22 cellular contexts compared by ENCODE assay signal in genomic region chr3:151192545-151192944, GRCh38. TPM values are rescaled to one million over a fixed set of nuclear protein-coding genes. Genes with fewer than 3 reads are reported as not detected.
A peak's percentile ranks its signal among the peaks of the same experiment; 100 is the strongest.
DNase-seq lines count a peak whose midpoint lies in the region; ATAC-seq and TF ChIP-seq lines count a peak whose summit lies in the region.
"Had no signal": no experiment of that assay in that cellular context is flagged by ENCODE, and none has a peak within 500 bp of the region (broad histone marks: within the 10 kb centered on the region; RNA-seq: fewer than 3 reads in every experiment).

No MANE protein-coding gene starts in this region.

- peak overlapping the region; percentile 43 for H3K27ac Mint-ChIP-seq in activated CD8-positive, alpha-beta T cell treated with anti-CD3 and anti-CD28 coated beads for 36 hours
- no peak overlapping the region for H3K27ac Mint-ChIP-seq in activated CD8-positive, alpha-beta T cell treated with anti-CD3 and anti-CD28 coated beads, Interleukin-2, amount 10 ng/mL, durations not matched to agents 7 days and 5 days
- peak overlapping the region in 1 of 2 donors; percentile 17 for H3K27ac Mint-ChIP-seq in natural killer cell treated with Interleukin-12 subunit alpha and Interleukin-12 subunit beta and Interleukin-15 and Interleukin-18, amount 100 ng/mL, for 72 hours
- H3K27ac Mint-ChIP-seq in natural killer cell = no peak overlapping the region
- H3K27ac Mint-ChIP-seq in activated T-helper 2 cell treated with anti-CD3 and anti-CD28 coated beads, Interferon-gamma antibody, Interleukin-2, Interleukin-4, amounts not matched to agents 10 μg/mL and 5 μg/mL and 100 μg/mL, durations not matched to agents 14 hours and 24 hours and 36 hours = peak overlapping the region; percentile 7
- H3K27ac Mint-ChIP-seq: CD4-positive, alpha-beta T cell; H9 had no signal

- H3K27me3 Mint-ChIP-seq in activated CD8-positive, alpha-beta T cell treated with anti-CD3 and anti-CD28 coated beads for 36 hours = no peaks in the 10 kb centered on the region
- no peaks in the 10 kb centered on the region for H3K27me3 Mint-ChIP-seq in activated CD8-positive, alpha-beta T cell treated with anti-CD3 and anti-CD28 coated beads, Interleukin-2, amount 10 ng/mL, durations not matched to agents 7 days and 5 days (ENCODE audit: low read depth)
- no peaks in the 10 kb centered on the region for H3K27me3 Mint-ChIP-seq in natural killer cell treated with Interleukin-12 subunit alpha and Interleukin-12 subunit beta and Interleukin-15 and Interleukin-18, amount 100 ng/mL, for 72 hours
- no peaks in the 10 kb centered on the region for H3K27me3 Mint-ChIP-seq in natural killer cell (ENCODE audit: low read depth in 2 of 2)
- no peaks in the 10 kb centered on the region for H3K27me3 Mint-ChIP-seq in activated T-helper 2 cell treated with anti-CD3 and anti-CD28 coated beads, Interferon-gamma antibody, Interleukin-2, Interleukin-4, amounts not matched to agents 10 μg/mL and 5 μg/mL and 100 μg/mL, durations not matched to agents 14 hours and 24 hours and 36 hours (ENCODE audit: low read depth)
- H3K27me3 Mint-ChIP-seq: CD4-positive, alpha-beta T cell had no signal

- intact Hi-C loops in activated CD8-positive, alpha-beta T cell treated with anti-CD3 and anti-CD28 coated beads for 36 hours (cut with micrococcal nuclease) = no loop called here
- intact Hi-C loops in natural killer cell (cut with micrococcal nuclease) = no loop called here
- intact Hi-C loops in activated T-helper 2 cell treated with anti-CD3 and anti-CD28 coated beads, Interferon-gamma antibody, Interleukin-2, Interleukin-4, amounts not matched to agents 10 μg/mL and 5 μg/mL and 100 μg/mL, durations not matched to agents 14 hours and 24 hours and 36 hours (cut with micrococcal nuclease) = loop anchor here (5.0 kb wide), 1 partner anchor 35 kb away; no protein-coding TSS in a partner anchor

- peaks cover 68% of the 10 kb centered on the region for H3K4me1 Mint-ChIP-seq in activated CD8-positive, alpha-beta T cell treated with anti-CD3 and anti-CD28 coated beads for 36 hours (ENCODE audit: low read depth)
- peaks cover 32% of the 10 kb centered on the region for H3K4me1 Mint-ChIP-seq in activated CD8-positive, alpha-beta T cell treated with anti-CD3 and anti-CD28 coated beads, Interleukin-2, amount 10 ng/mL, durations not matched to agents 7 days and 5 days (ENCODE audit: low read depth)
- peaks cover 2 to 33% of the 10 kb centered on the region in 2 donors for H3K4me1 Mint-ChIP-seq in natural killer cell treated with Interleukin-12 subunit alpha and Interleukin-12 subunit beta and Interleukin-15 and Interleukin-18, amount 100 ng/mL, for 72 hours (ENCODE audit: low read depth in 2 of 2)
- no peaks in the 10 kb centered on the region for H3K4me1 Mint-ChIP-seq in natural killer cell
- peaks cover 43% of the 10 kb centered on the region for H3K4me1 Mint-ChIP-seq in activated T-helper 2 cell treated with anti-CD3 and anti-CD28 coated beads, Interferon-gamma antibody, Interleukin-2, Interleukin-4, amounts not matched to agents 10 μg/mL and 5 μg/mL and 100 μg/mL, durations not matched to agents 14 hours and 24 hours and 36 hours (ENCODE audit: low read depth)
- H3K4me1 Mint-ChIP-seq: H9 had no signal

- ATAC-seq in activated CD8-positive, alpha-beta T cell treated with anti-CD3 and anti-CD28 coated beads for 36 hours = no peak
- no peak for ATAC-seq in activated CD8-positive, alpha-beta T cell treated with anti-CD3 and anti-CD28 coated beads, Interleukin-2, amount 10 ng/mL, durations not matched to agents 7 days and 5 days
- no peak for ATAC-seq in natural killer cell treated with Interleukin-12 subunit alpha and Interleukin-12 subunit beta and Interleukin-15 and Interleukin-18, amount 100 ng/mL, for 72 hours
- no peak for ATAC-seq in natural killer cell
- ATAC-seq: PC-3 had no signal

- peaks cover 15% of the 10 kb centered on the region for H3K9me3 Mint-ChIP-seq in activated CD8-positive, alpha-beta T cell treated with anti-CD3 and anti-CD28 coated beads for 36 hours
- H3K9me3 Mint-ChIP-seq in activated CD8-positive, alpha-beta T cell treated with anti-CD3 and anti-CD28 coated beads, Interleukin-2, amount 10 ng/mL, durations not matched to agents 7 days and 5 days (ENCODE audit: insufficient read depth) = peaks cover 22% of the 10 kb centered on the region
- H3K9me3 Mint-ChIP-seq in natural killer cell treated with Interleukin-12 subunit alpha and Interleukin-12 subunit beta and Interleukin-15 and Interleukin-18, amount 100 ng/mL, for 72 hours = no peaks in the 10 kb centered on the region
- no peaks in the 10 kb centered on the region for H3K9me3 Mint-ChIP-seq in natural killer cell
- H3K9me3 Mint-ChIP-seq in activated T-helper 2 cell treated with anti-CD3 and anti-CD28 coated beads, Interferon-gamma antibody, Interleukin-2, Interleukin-4, amounts not matched to agents 10 μg/mL and 5 μg/mL and 100 μg/mL, durations not matched to agents 14 hours and 24 hours and 36 hours = peaks cover 22% of the 10 kb centered on the region
- H3K9me3 Mint-ChIP-seq: CD4-positive, alpha-beta T cell; H9 had no signal

- no peak for TF ChIP-seq CTCF in activated CD8-positive, alpha-beta T cell treated with anti-CD3 and anti-CD28 coated beads for 36 hours (IDR thresholded peaks at IDR 0.05)
- TF ChIP-seq CTCF in natural killer cell (IDR thresholded peaks at IDR 0.05) = no peak

- CTCF ChIA-PET in activated CD8-positive, alpha-beta T cell treated with anti-CD3 and anti-CD28 coated beads for 36 hours (lab: Charles Lee) = interaction anchor here (0.6 to 1.6 kb wide), 6 partner anchors 9 to 25 kb away, joined by 3 to 4 read pairs (median 3); no protein-coding TSS in a partner anchor
- CTCF ChIA-PET in activated CD8-positive, alpha-beta T cell treated with anti-CD3 and anti-CD28 coated beads, Interleukin-2, amount 10 ng/mL, durations not matched to agents 7 days and 5 days (lab: Charles Lee) = interaction anchor here (0.7 kb wide), 1 partner anchor 18 kb away, joined by 3 read pairs; no protein-coding TSS in a partner anchor

- DNase-seq in activated CD8-positive, alpha-beta T cell treated with anti-CD3 and anti-CD28 coated beads for 36 hours = no peak
- no peak for DNase-seq in activated CD8-positive, alpha-beta T cell treated with anti-CD3 and anti-CD28 coated beads, Interleukin-2, amount 10 ng/mL, durations not matched to agents 7 days and 5 days
- no peak for DNase-seq in natural killer cell treated with Interleukin-12 subunit alpha and Interleukin-12 subunit beta and Interleukin-15 and Interleukin-18, amount 100 ng/mL, for 72 hours (ENCODE audit: low spot score)
- no peak for DNase-seq in natural killer cell
- DNase-seq in activated T-helper 2 cell treated with anti-CD3 and anti-CD28 coated beads, Interferon-gamma antibody, Interleukin-2, Interleukin-4, amounts not matched to agents 10 μg/mL and 5 μg/mL and 100 μg/mL, durations not matched to agents 14 hours and 24 hours and 36 hours (ENCODE audit: low spot score) = no peak
- DNase-seq in COLO668 (lab: John Stamatoyannopoulos, UW; ENCODE audit: unreplicated experiment) = no peak
- no peak for DNase-seq in cerebellum (ENCODE audit: low spot score)
- DNase-seq: AML-193; CD4-positive, alpha-beta T cell; COR-L47; DMS53; GM23248; H9; MM.1S; NCI-H2029; NCI-H446 treated with DMSO at 0.1 percent for 48 hours; NCI-H526; NCI-H82; NK-92 treated with Interleukin-12 subunit alpha and Interleukin-12 subunit beta, amount 100 ng/mL, for 24 hours; PC-3 had no signal

- H3K36me3 Mint-ChIP-seq in activated CD8-positive, alpha-beta T cell treated with anti-CD3 and anti-CD28 coated beads for 36 hours (ENCODE audit: low read depth) = peaks cover 50% of the 10 kb centered on the region
- H3K36me3 Mint-ChIP-seq in activated CD8-positive, alpha-beta T cell treated with anti-CD3 and anti-CD28 coated beads, Interleukin-2, amount 10 ng/mL, durations not matched to agents 7 days and 5 days (ENCODE audit: low read depth) = peaks cover 40% of the 10 kb centered on the region
- H3K36me3 Mint-ChIP-seq in natural killer cell treated with Interleukin-12 subunit alpha and Interleukin-12 subunit beta and Interleukin-15 and Interleukin-18, amount 100 ng/mL, for 72 hours = peaks cover 6% of the 10 kb centered on the region
- no peaks in the 10 kb centered on the region for H3K36me3 Mint-ChIP-seq in natural killer cell
- H3K36me3 Mint-ChIP-seq in activated T-helper 2 cell treated with anti-CD3 and anti-CD28 coated beads, Interferon-gamma antibody, Interleukin-2, Interleukin-4, amounts not matched to agents 10 μg/mL and 5 μg/mL and 100 μg/mL, durations not matched to agents 14 hours and 24 hours and 36 hours (ENCODE audit: low read depth) = peaks cover 66% of the 10 kb centered on the region

- POLR2A ChIA-PET in activated CD8-positive, alpha-beta T cell treated with anti-CD3 and anti-CD28 coated beads for 36 hours (lab: Charles Lee) = interaction anchor here (0.6 to 4.2 kb wide), 5 partner anchors 9 to 35 kb away, joined by 3 to 25 read pairs (median 3); partner anchors contain the start of gene GPR171
- POLR2A ChIA-PET in activated CD8-positive, alpha-beta T cell treated with anti-CD3 and anti-CD28 coated beads, Interleukin-2, amount 10 ng/mL, durations not matched to agents 7 days and 5 days (lab: Charles Lee) = no interaction called here

- no peak overlapping the region for H3K4me3 Mint-ChIP-seq in activated CD8-positive, alpha-beta T cell treated with anti-CD3 and anti-CD28 coated beads for 36 hours
- H3K4me3 Mint-ChIP-seq in activated CD8-positive, alpha-beta T cell treated with anti-CD3 and anti-CD28 coated beads, Interleukin-2, amount 10 ng/mL, durations not matched to agents 7 days and 5 days = no peak overlapping the region
- H3K4me3 Mint-ChIP-seq in natural killer cell treated with Interleukin-12 subunit alpha and Interleukin-12 subunit beta and Interleukin-15 and Interleukin-18, amount 100 ng/mL, for 72 hours = peak overlapping the region; percentile 24
- no peak overlapping the region for H3K4me3 Mint-ChIP-seq in natural killer cell
- no peak overlapping the region for H3K4me3 Mint-ChIP-seq in activated T-helper 2 cell treated with anti-CD3 and anti-CD28 coated beads, Interferon-gamma antibody, Interleukin-2, Interleukin-4, amounts not matched to agents 10 μg/mL and 5 μg/mL and 100 μg/mL, durations not matched to agents 14 hours and 24 hours and 36 hours (ENCODE audit: low read depth)
- H3K4me3 Mint-ChIP-seq: CD4-positive, alpha-beta T cell; H9 had no signal

RNA-seq across cellular contexts. Expression of gene GPR171, which starts 10.5 kb away (rescaled TPM):
- 100 to 1,000 TPM in 1 of 2 experiments, 10 to 100 TPM in 1; 91.8 to 101 TPM for total RNA-seq in activated CD8-positive, alpha-beta T cell treated with anti-CD3 and anti-CD28 coated beads for 36 hours
- 100 to 1,000 TPM; 115 to 124 TPM for total RNA-seq in activated CD8-positive, alpha-beta T cell treated with anti-CD3 and anti-CD28 coated beads, Interleukin-2, amount 10 ng/mL, durations not matched to agents 7 days and 5 days
- 10 to 100 TPM; 21.3 to 66.1 TPM for total RNA-seq in natural killer cell treated with Interleukin-12 subunit alpha and Interleukin-12 subunit beta and Interleukin-15 and Interleukin-18, amount 100 ng/mL, for 72 hours
- total RNA-seq in natural killer cell (1 to 10 TPM; 3.4 to 9.0 (median 8.2) TPM), cerebellum (not detected)
- 232 TPM in 2 replicates for total RNA-seq in activated T-helper 2 cell treated with anti-CD3 and anti-CD28 coated beads, Interferon-gamma antibody, Interleukin-2, Interleukin-4, amounts not matched to agents 10 μg/mL and 5 μg/mL and 100 μg/mL, durations not matched to agents 14 hours and 24 hours and 36 hours
- total RNA-seq: Daoy, G401, GM23248, H9, PC-3 had no signal

Comparison
In these comparisons a context has a peak if more than half of its experiments do, and no peak if none do; other contexts are left out.
1. H3K27ac Mint-ChIP-seq: peak in activated CD8-positive, alpha-beta T cell treated with anti-CD3 and anti-CD28 coated beads for 36 hours (single experiment) and activated T-helper 2 cell treated with anti-CD3 and anti-CD28 coated beads, Interferon-gamma antibody, Interleukin-2, Interleukin-4, amounts not matched to agents 10 μg/mL and 5 μg/mL and 100 μg/mL, durations not matched to agents 14 hours and 24 hours and 36 hours (single experiment); none in activated CD8-positive, alpha-beta T cell treated with anti-CD3 and anti-CD28 coated beads, Interleukin-2, amount 10 ng/mL, durations not matched to agents 7 days and 5 days (single experiment) and natural killer cell (0 of 2).